8 cellular contexts compared by ENCODE assay signal in genomic region chr4:27176400-27176799, GRCh38.
DNase-seq lines count a peak whose midpoint lies in the region; ATAC-seq and TF ChIP-seq lines count a peak whose summit lies in the region.

No MANE protein-coding gene starts in this region.

- H3K4me1 ChIP-seq in body of pancreas, result peaks cover 11% of the 10 kb centered on the region

- H3K27me3 ChIP-seq in body of pancreas, result no peaks in the 10 kb centered on the region

- no peaks in the 10 kb centered on the region for H3K9me3 ChIP-seq in body of pancreas

- 45 to 50% methylated on average over 3 of the region's 3 CpGs for WGBS in body of pancreas, 2 donors

- TF ChIP-seq POLR2A in body of pancreas (IDR thresholded peaks at IDR 0.05), result no peak

- H3K36me3 ChIP-seq in body of pancreas (replicated peaks in 1 of 2; ENCODE audit: insufficient read depth in 1 of 2, low read depth in 2 of 2), result no peaks in the 10 kb centered on the region

- no peak overlapping the region for H3K4me3 ChIP-seq in body of pancreas

- DNase-seq in DMS79 treated with DMSO at 0.1 percent for 48 hours (lab: John Stamatoyannopoulos, UW) (peak; percentile 0), DMS79 (lab: John Stamatoyannopoulos, UW) (no peak), NCI-H2029 (lab: John Stamatoyannopoulos, UW) (peak; percentile 42), body of pancreas (peak in 3 of 4 donors; percentile 14 to 21 (median 19)), medulla oblongata (ENCODE audit: extremely low spot score) (peak; percentile 50)

- H3K27ac ChIP-seq in body of pancreas, result no peak overlapping the region

- peak in 5 of 7 experiments; percentile 10 to 37 (median 29) for TF ChIP-seq CTCF in body of pancreas (IDR thresholded peaks at IDR 0.05)

- intact Hi-C loops in body of pancreas (cut with DNase I), result no loop called here

- ATAC-seq in body of pancreas, result peak; percentile 47
- no peak for ATAC-seq in HG02759 (IDR thresholded peaks at IDR 0.05; ENCODE audit: unreplicated experiment)
- no peak for ATAC-seq in HG02938 (IDR thresholded peaks at IDR 0.05; ENCODE audit: unreplicated experiment)
- no peak for ATAC-seq in activated CD4-positive, CD25-positive, alpha-beta regulatory T cell treated with anti-CD3 and anti-CD28 coated beads, Interleukin-2, amount 50 U/mL, for 24 hours
